In genomic region chr1:154325583-154326545, GRCh38 we compare ENCODE assay signal across 8 cellular contexts. TPM values are rescaled to one million over a fixed set of nuclear protein-coding genes. Genes with fewer than 3 reads are reported as not detected.
DNase-seq lines count a peak whose midpoint lies in the region; ATAC-seq and TF ChIP-seq lines count a peak whose summit lies in the region.

No MANE protein-coding gene starts in this region.

- no peaks in the 10 kb centered on the region for H3K9me3 Mint-ChIP-seq in activated CD8-positive, alpha-beta memory T cell treated with anti-CD3 and anti-CD28 coated beads, Interleukin-2, amount 10 ng/mL, durations not matched to agents 7 days and 5 days (ENCODE audit: low read depth)

- peak overlapping the region; percentile 81 for H3K27ac Mint-ChIP-seq in activated CD8-positive, alpha-beta memory T cell treated with anti-CD3 and anti-CD28 coated beads, Interleukin-2, amount 10 ng/mL, durations not matched to agents 7 days and 5 days

- H4K5ac ChIP-seq in mesendoderm (ENCODE audit: low read length): no peak overlapping the region

- H2BK120ac ChIP-seq in mesendoderm (ENCODE audit: low read depth, low read length): no peak overlapping the region

- peak; percentile 4 for ATAC-seq in activated CD8-positive, alpha-beta memory T cell treated with anti-CD3 and anti-CD28 coated beads, Interleukin-2, amount 10 ng/mL, durations not matched to agents 7 days and 5 days
- no peak for ATAC-seq in HG02588 (IDR thresholded peaks at IDR 0.05; ENCODE audit: unreplicated experiment)

- peak overlapping the region; percentile 89 for H3K9ac ChIP-seq in mesendoderm (ENCODE audit: low read length)

- peaks cover 3% of the 10 kb centered on the region for H3K79me2 ChIP-seq in mesendoderm (ENCODE audit: control insufficient read depth, insufficient read depth, low read length)

- peak overlapping the region; percentile 20 for H3K27ac ChIP-seq in mesendoderm (ENCODE audit: low read depth, low read length)
- peak overlapping the region; percentile 69 to 98 (median 90) for H3K27ac ChIP-seq in stomach

- peaks cover 11% of the 10 kb centered on the region for H3K79me1 ChIP-seq in mesendoderm (ENCODE audit: low read length)

- intact Hi-C loops in stomach (cut with DNase I; ENCODE audit: low total_unique reads): no loop called here

- peaks cover 49% of the 10 kb centered on the region for H3K4me1 Mint-ChIP-seq in activated CD8-positive, alpha-beta memory T cell treated with anti-CD3 and anti-CD28 coated beads, Interleukin-2, amount 10 ng/mL, durations not matched to agents 7 days and 5 days

- CTCF ChIA-PET in activated CD8-positive, alpha-beta memory T cell treated with anti-CD3 and anti-CD28 coated beads, Interleukin-2, amount 10 ng/mL, durations not matched to agents 7 days and 5 days (lab: Charles Lee): interaction anchor here (1.0 to 15.3 kb wide), 11 partner anchors 7 to 132 kb away, joined by 3 to 292 read pairs (median 8); partner anchors contain the start of gene HAX1

- H3K23ac ChIP-seq in mesendoderm (ENCODE audit: low read length): no peak overlapping the region

- no peak overlapping the region for H3K4ac ChIP-seq in mesendoderm (ENCODE audit: low read depth, low read length)

- peak overlapping the region; percentile 94 for H3K56ac ChIP-seq in mesendoderm (ENCODE audit: low read length)

- H4K8ac ChIP-seq in mesendoderm (ENCODE audit: low read depth, low read length): no peak overlapping the region

- no peak overlapping the region for H2BK15ac ChIP-seq in mesendoderm (replicated peaks; ENCODE audit: low read depth)

- no CpG with 5 or more reads among the region's 63 CpGs for WGBS in mesendoderm (ENCODE audit: extremely low coverage, insufficient coverage, low lambda C conversion rate)
- WGBS in stomach, 5 donors: 1 to 3% (median 2%) methylated on average over 34 to 63 of the region's 63 CpGs

- H3K36me3 ChIP-seq in mesendoderm (ENCODE audit: control insufficient read depth, insufficient read depth, low read length): no peaks in the 10 kb centered on the region
- H3K36me3 ChIP-seq in stomach: peaks cover 2 to 12% (median 4%) of the 10 kb centered on the region in 4 donors

- peak overlapping the region; percentile 28 for H3K4me3 ChIP-seq in epithelial cell of esophagus (ENCODE audit: low read length)
- peak overlapping the region; percentile 79 for H3K4me3 ChIP-seq in mesendoderm (ENCODE audit: low read length)
- peak overlapping the region; percentile 63 to 83 (median 72) for H3K4me3 ChIP-seq in stomach

- TF ChIP-seq CTCF in epithelial cell of esophagus (IDR thresholded peaks at IDR 0.05; ENCODE audit: insufficient read depth, low read depth, low read length, missing control alignments) (peak; percentile 37), stomach (IDR thresholded peaks at IDR 0.05) (peak in 5 of 7 experiments; percentile 11 to 55 (median 31))

- H3K27me3 ChIP-seq in mesendoderm (ENCODE audit: insufficient read depth, low read length, poor library complexity): no peaks in the 10 kb centered on the region
- H3K27me3 ChIP-seq in stomach: peaks cover 0 to 31% (median 13%) of the 10 kb centered on the region in 3 donors

- peak overlapping the region; percentile 55 for H3K18ac ChIP-seq in mesendoderm (ENCODE audit: low read length)

- peak overlapping the region; percentile 99 for H3K4me2 ChIP-seq in mesendoderm (ENCODE audit: low read length)

- no peak for TF ChIP-seq EP300 in stomach (IDR thresholded peaks at IDR 0.05)

- H3K9me3 ChIP-seq in stomach: no peaks in the 10 kb centered on the region

- no peak overlapping the region for H2BK5ac ChIP-seq in mesendoderm (ENCODE audit: low read length)

- no peak for TF ChIP-seq POLR2A in stomach (IDR thresholded peaks at IDR 0.05)

- H3K36me3 Mint-ChIP-seq in activated CD8-positive, alpha-beta memory T cell treated with anti-CD3 and anti-CD28 coated beads, Interleukin-2, amount 10 ng/mL, durations not matched to agents 7 days and 5 days: peaks cover 7% of the 10 kb centered on the region

- peak; percentile 68 for DNase-seq in activated CD8-positive, alpha-beta memory T cell treated with anti-CD3 and anti-CD28 coated beads, Interleukin-2, amount 10 ng/mL, durations not matched to agents 7 days and 5 days
- no peak for DNase-seq in activated CD8-positive, alpha-beta memory T cell treated with anti-CD3 and anti-CD28 coated beads for 24 hours
- peak; percentile 88 for DNase-seq in M059J (ENCODE audit: low read depth)
- DNase-seq in activated CD4-positive, alpha-beta T cell treated with anti-CD3 and anti-CD28 coated beads, Interleukin-2, amount 50 U/mL, for 48 hours: peak; percentile 70 to 73
- DNase-seq in epithelial cell of esophagus (ENCODE audit: low read depth): peak; percentile 51
- DNase-seq in mesendoderm: peak; percentile 96
- peak; percentile 36 for DNase-seq in stomach

- peaks cover 16% of the 10 kb centered on the region for H3K4me1 ChIP-seq in mesendoderm (ENCODE audit: control insufficient read depth, low read depth, low read length)
- peaks cover 44 to 68% (median 59%) of the 10 kb centered on the region in 4 donors for H3K4me1 ChIP-seq in stomach

- H2AK5ac ChIP-seq in mesendoderm (ENCODE audit: low read length): no peak overlapping the region

- H3K4me3 Mint-ChIP-seq in activated CD8-positive, alpha-beta memory T cell treated with anti-CD3 and anti-CD28 coated beads, Interleukin-2, amount 10 ng/mL, durations not matched to agents 7 days and 5 days: peak overlapping the region; percentile 90

- H3K27me3 Mint-ChIP-seq in activated CD8-positive, alpha-beta memory T cell treated with anti-CD3 and anti-CD28 coated beads, Interleukin-2, amount 10 ng/mL, durations not matched to agents 7 days and 5 days: peaks cover 17% of the 10 kb centered on the region

RNA-seq across cellular contexts. Expression of gene ATP8B2, which starts 0.5 kb away (rescaled TPM):
- total RNA-seq in activated CD8-positive, alpha-beta memory T cell treated with anti-CD3 and anti-CD28 coated beads, Interleukin-2, amount 10 ng/mL, durations not matched to agents 7 days and 5 days: 10 to 100 TPM; 46.3 to 67.3 TPM
- total RNA-seq in M059J (2014; rRNA removed; shearing (Covaris generic)): 48.6 and 57.2 TPM in 2 replicates
- 22.7 TPM for polyA plus RNA-seq in mesendoderm (2013, experiment 1 of 2)
- 23.2 TPM for polyA plus RNA-seq in mesendoderm (2013, experiment 2 of 2)
- 10 to 100 TPM; 37.4 to 64.2 (median 46.9) TPM for total RNA-seq in stomach
- 1 to 10 TPM; 5.4 to 6.3 (median 5.5) TPM for polyA plus RNA-seq in stomach

RNA-seq across cellular contexts. Expression of gene AQP10, which starts 5.0 kb away (rescaled TPM):
- total RNA-seq in activated CD8-positive, alpha-beta memory T cell treated with anti-CD3 and anti-CD28 coated beads, Interleukin-2, amount 10 ng/mL, durations not matched to agents 7 days and 5 days: not detected
- total RNA-seq in M059J (2014; rRNA removed; shearing (Covaris generic)): not detected in 2 replicates
- polyA plus RNA-seq in mesendoderm (2013, experiment 1 of 2): not detected
- not detected for polyA plus RNA-seq in mesendoderm (2013, experiment 2 of 2)
- total RNA-seq in stomach: not detected
- polyA plus RNA-seq in stomach: not detected

RNA-seq across cellular contexts. Expression of gene HAX1, which starts 53.4 kb away (rescaled TPM):
- total RNA-seq in activated CD8-positive, alpha-beta memory T cell treated with anti-CD3 and anti-CD28 coated beads, Interleukin-2, amount 10 ng/mL, durations not matched to agents 7 days and 5 days: 100 to 1,000 TPM; 104 to 123 TPM
- total RNA-seq in M059J (2014; rRNA removed; shearing (Covaris generic)): 92.3 and 123 TPM in 2 replicates
- polyA plus RNA-seq in mesendoderm (2013, experiment 1 of 2): 85.9 TPM
- 88.5 TPM for polyA plus RNA-seq in mesendoderm (2013, experiment 2 of 2)
- 100 to 1,000 TPM in 1 of 5 donors, 10 to 100 TPM in 4; 36.2 to 167 (median 61.0) TPM for total RNA-seq in stomach
- 100 to 1,000 TPM; 100 to 136 (median 120) TPM for polyA plus RNA-seq in stomach

Comparison
In these comparisons a context has a peak if more than half of its experiments do, and no peak if none do; other contexts are left out.
1. H3K4me3 ChIP-seq: peak in every context shown above with its lines; median percentile 79 in mesendoderm; 72 in stomach; 28 in epithelial cell of esophagus.